In the genomic region with DNA sequence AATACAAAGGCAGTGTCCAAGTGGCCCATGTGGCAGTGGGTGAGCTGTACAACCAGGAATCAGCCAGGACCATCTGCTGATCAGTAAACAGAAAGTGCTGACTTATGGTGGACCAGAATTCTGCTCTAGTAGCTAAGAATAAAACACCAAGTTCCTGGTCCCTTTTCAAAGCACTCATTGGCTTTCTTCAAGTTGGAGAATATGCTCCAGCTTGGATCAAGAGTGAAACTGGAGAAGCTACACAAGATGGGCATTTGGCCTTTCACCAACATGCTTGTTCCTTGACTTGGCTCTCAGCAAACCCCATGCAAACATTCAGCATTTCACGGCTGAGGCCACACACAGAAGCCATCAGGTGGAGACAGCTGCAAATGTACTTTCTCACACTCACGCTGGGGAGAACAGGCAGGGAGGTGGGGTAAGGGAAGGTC, we compare ENCODE assay signal across 8 cellular contexts. TPM values are rescaled to one million over a fixed set of nuclear protein-coding genes. Genes with fewer than 3 reads are reported as not detected.
DNase-seq lines count a peak whose midpoint lies in the region; ATAC-seq and TF ChIP-seq lines count a peak whose summit lies in the region.

No MANE protein-coding gene starts in this region.

- intact Hi-C loops in Right ventricle myocardium inferior (cut with DNase I) (no loop called here), ovary (cut with DNase I) (no loop called here)

- TF ChIP-seq POLR2A in ovary (IDR thresholded peaks at IDR 0.05) = no peak

- H3K4me3 ChIP-seq in right atrium auricular region = no peak overlapping the region
- H3K4me3 ChIP-seq in astrocyte of the cerebellum (ENCODE audit: low read depth, low read length) = no peak overlapping the region
- H3K4me3 ChIP-seq in ovary = no peak overlapping the region

- H3K4me1 ChIP-seq in right atrium auricular region (peaks cover 0 to 51% of the 10 kb centered on the region in 2 donors), ovary (ENCODE audit: insufficient read depth) (no peaks in the 10 kb centered on the region)

- DNase-seq in Right ventricle myocardium inferior (ENCODE audit: missing footprints) (no peak), right atrium auricular region (ENCODE audit: low spot score) (no peak), astrocyte of the cerebellum (ENCODE audit: low read depth) (peak; percentile 52), ovary (no peak), kidney glomerular epithelial cell (lab: John Stamatoyannopoulos, UW) (no peak)
- DNase-seq in stimulated activated CD4-positive, alpha-beta T cell treated with anti-CD3 and anti-CD28 coated beads, Interleukin-15, amount 100 ng/mL, for 24 hours = no peak
- no peak for DNase-seq in activated naive CD4-positive, alpha-beta T cell treated with Interleukin-2 at 50 U/mL for 16 hours

- H3K27me3 ChIP-seq in right atrium auricular region (no peaks in the 10 kb centered on the region), ovary (no peaks in the 10 kb centered on the region)

- no peak for TF ChIP-seq EP300 in ovary (IDR thresholded peaks at IDR 0.05)

- TF ChIP-seq CTCF in right atrium auricular region (IDR thresholded peaks at IDR 0.05) (no peak), astrocyte of the cerebellum (IDR thresholded peaks at IDR 0.05; ENCODE audit: low read depth, low read length, missing control alignments) (no peak), ovary (IDR thresholded peaks at IDR 0.05) (no peak)

- H3K36me3 ChIP-seq in right atrium auricular region (no peaks in the 10 kb centered on the region), ovary (no peaks in the 10 kb centered on the region)

- in situ Hi-C loops in astrocyte of the cerebellum (cut with HindIII; ENCODE audit: low sequenced_read_pairs) = no loop called here

- WGBS in ovary, 3 donors = 33 to 56% (median 36%) methylated on average over 2 of the region's 2 CpGs

- ATAC-seq in Right ventricle myocardium inferior (peak; percentile 38), HG03095 (IDR thresholded peaks at IDR 0.05; ENCODE audit: unreplicated experiment) (peak; percentile 89)

- H3K9me3 ChIP-seq in right atrium auricular region = no peaks in the 10 kb centered on the region
- H3K9me3 ChIP-seq in ovary = no peaks in the 10 kb centered on the region

- H3K27ac ChIP-seq in right atrium auricular region = no peak overlapping the region
- no peak overlapping the region for H3K27ac ChIP-seq in ovary

RNA-seq across cellular contexts. Expression of gene MARCHF3, which starts 32.1 kb away (rescaled TPM):
- total RNA-seq in Right ventricle myocardium inferior (30.1 TPM), right atrium auricular region (10 to 100 TPM; 14.5 to 19.7 TPM), ovary (10 to 100 TPM in 2 of 7 donors, 1 to 10 TPM in 5; 2.1 to 13.8 (median 4.5) TPM)
- 1 to 10 TPM; 4.4 to 7.8 TPM for polyA plus RNA-seq in ovary
